Comparison of ENCODE assay signal across 10 cellular contexts in genomic region chr1:201496296-201496690, GRCh38. TPM values are rescaled to one million over a fixed set of nuclear protein-coding genes. Genes with fewer than 3 reads are reported as not detected.
DNase-seq lines count a peak whose midpoint lies in the region; ATAC-seq and TF ChIP-seq lines count a peak whose summit lies in the region.
"Had no signal": no experiment of that assay in that cellular context is flagged by ENCODE, and none has a peak within 500 bp of the region (broad histone marks: within the 10 kb centered on the region; RNA-seq: fewer than 3 reads in every experiment).

No MANE protein-coding gene starts in this region.

- H3K36me3 ChIP-seq in esophagus squamous epithelium (peaks cover 0 to 56% (median 10%) of the 10 kb centered on the region in 3 donors), osteoblast (ENCODE audit: insufficient read depth, low read length) (peaks cover 88% of the 10 kb centered on the region)

- H2AFZ ChIP-seq in osteoblast (ENCODE audit: low read length): no peak overlapping the region

- H3K27me3 ChIP-seq in esophagus squamous epithelium: no peaks in the 10 kb centered on the region
- no peaks in the 10 kb centered on the region for H3K27me3 ChIP-seq in osteoblast (ENCODE audit: insufficient read depth, low read length)

- H3K9me3 Mint-ChIP-seq in type B pancreatic cell: no peaks in the 10 kb centered on the region
- no peaks in the 10 kb centered on the region for H3K9me3 Mint-ChIP-seq in Calu3 (ENCODE audit: low read depth, unreplicated experiment)

- peaks cover 55% of the 10 kb centered on the region for H3K4me1 Mint-ChIP-seq in type B pancreatic cell (ENCODE audit: unreplicated experiment)
- H3K4me1 Mint-ChIP-seq in Calu3 (ENCODE audit: low read depth, unreplicated experiment): no peaks in the 10 kb centered on the region

- CTCF ChIA-PET in Calu3 (lab: Charles Lee): interaction anchor here (0.6 to 0.9 kb wide), 3 partner anchors 15 to 128 kb away, joined by 3 to 4 read pairs (median 3); no protein-coding TSS in a partner anchor

- DNase-seq in NCI-H345 (lab: John Stamatoyannopoulos, UW) (peak; percentile 10), NCI-H345 treated with DMSO at 0.1 percent for 48 hours (lab: John Stamatoyannopoulos, UW; ENCODE audit: unreplicated experiment) (no peak), esophagus squamous epithelium (lab: John Stamatoyannopoulos, UW) (no peak), osteoblast (ENCODE audit: insufficient read length, low spot score, missing footprints) (no peak), type B pancreatic cell (ENCODE audit: extremely low spot score, unreplicated experiment) (no peak), Calu3 (no peak)
- DNase-seq in stimulated activated CD4-positive, alpha-beta T cell treated with anti-CD3 and anti-CD28 coated beads, Interleukin-15, amount 100 ng/mL, for 24 hours: no peak
- DNase-seq: activated CD8-positive, alpha-beta memory T cell treated with anti-CD3 and anti-CD28 coated beads for 24 hours; NCI-H1694 had no signal

- H3K36me3 Mint-ChIP-seq in type B pancreatic cell: peaks cover 3% of the 10 kb centered on the region
- peaks cover 10% of the 10 kb centered on the region for H3K36me3 Mint-ChIP-seq in Calu3 (ENCODE audit: insufficient read depth, unreplicated experiment)

- 16 to 30% methylated on average over 5 to 8 of the region's 8 CpGs for WGBS in esophagus squamous epithelium, 2 donors

- TF ChIP-seq POLR2A in esophagus squamous epithelium (IDR thresholded peaks at IDR 0.05): no peak

- peaks cover 53% of the 10 kb centered on the region for H4K20me1 ChIP-seq in osteoblast (ENCODE audit: insufficient read depth, low read length)

- no TSS peak for BruUV-seq in Calu3 (replicated peaks; lab: Mats Ljungman, UMichigan)

- TF ChIP-seq CTCF in esophagus squamous epithelium (IDR thresholded peaks at IDR 0.05) (no peak), osteoblast (IDR thresholded peaks at IDR 0.05; ENCODE audit: extremely low read depth, low read depth, low read length) (no peak), type B pancreatic cell (conservative IDR thresholded peaks at IDR 0.05) (no peak), Calu3 (IDR thresholded peaks at IDR 0.05; ENCODE audit: unreplicated experiment) (no peak)

- H3K4me1 ChIP-seq in esophagus squamous epithelium: peaks cover 46 to 100% (median 86%) of the 10 kb centered on the region in 3 donors
- H3K4me1 ChIP-seq in osteoblast (ENCODE audit: insufficient read depth, low read length): peaks cover 84% of the 10 kb centered on the region

- intact Hi-C loops in esophagus squamous epithelium (cut with DNase I): no loop called here
- intact Hi-C loops in Calu3 (cut with micrococcal nuclease; ENCODE audit: unreplicated experiment): no loop called here

- peak overlapping the region in 2 of 4 donors; percentile 16 to 27 for H3K4me3 ChIP-seq in esophagus squamous epithelium
- H3K4me3 ChIP-seq in osteoblast (ENCODE audit: insufficient read depth, low read length): no peak overlapping the region

- H3K4me3 Mint-ChIP-seq in type B pancreatic cell (peak overlapping the region; percentile 54), Calu3 (ENCODE audit: low read depth, unreplicated experiment) (no peak overlapping the region)

- H3K27ac ChIP-seq in esophagus squamous epithelium (peak overlapping the region; percentile 67 to 97 (median 92)), osteoblast (ENCODE audit: low read depth, low read length) (peak overlapping the region; percentile 62)

- no peak for ATAC-seq in HG03442 (IDR thresholded peaks at IDR 0.05; ENCODE audit: unreplicated experiment)

- peaks cover 99% of the 10 kb centered on the region for H3K79me2 ChIP-seq in osteoblast (ENCODE audit: insufficient read depth, low read length)

- H3K9me3 ChIP-seq in esophagus squamous epithelium: no peaks in the 10 kb centered on the region
- no peaks in the 10 kb centered on the region for H3K9me3 ChIP-seq in osteoblast (ENCODE audit: low read depth, low read length)

- peak overlapping the region; percentile 8 for H3K4me2 ChIP-seq in osteoblast (ENCODE audit: insufficient read depth, low read length)

- H3K27me3 Mint-ChIP-seq in type B pancreatic cell (no peaks in the 10 kb centered on the region), Calu3 (ENCODE audit: unreplicated experiment) (no peaks in the 10 kb centered on the region)

- H3K27ac Mint-ChIP-seq in type B pancreatic cell (peak overlapping the region; percentile 87), Calu3 (ENCODE audit: unreplicated experiment) (no peak overlapping the region)

RNA-seq across cellular contexts. Expression of gene CSRP1, which starts 10.6 kb away (rescaled TPM):
- 1,000 to 10,000 TPM in 1 of 4 donors, 100 to 1,000 TPM in 3; 243 to 1,044 (median 363) TPM for total RNA-seq in esophagus squamous epithelium
- total RNA-seq in osteoblast: 389 and 480 TPM in 2 replicates
- total RNA-seq in type B pancreatic cell (ENCODE audit: low replicate concordance): 7.3 and 139 TPM in 2 replicates
- total RNA-seq in Calu3 (2022): 69.9 and 73.5 TPM in 2 replicates

RNA-seq across cellular contexts. Expression of gene PHLDA3, which starts 27.3 kb away (rescaled TPM):
- total RNA-seq in esophagus squamous epithelium (10 to 100 TPM; 60.9 to 87.9 (median 75.1) TPM), osteoblast (116 and 134 TPM in 2 replicates), type B pancreatic cell (ENCODE audit: low replicate concordance) (59.3 and 132 TPM in 2 replicates), Calu3 (2022) (31.1 and 36.7 TPM in 2 replicates)

RNA-seq across cellular contexts. Expression of gene NAV1, which starts 42.6 kb away (rescaled TPM):
- 10 to 100 TPM; 18.1 to 25.5 (median 21.0) TPM for total RNA-seq in esophagus squamous epithelium
- total RNA-seq in osteoblast: 47.0 and 47.1 TPM in 2 replicates
- 38.1 and 44.9 TPM in 2 replicates for total RNA-seq in type B pancreatic cell (ENCODE audit: low replicate concordance)
- 13.1 and 24.8 TPM in 2 replicates for total RNA-seq in Calu3 (2022)
